ENCODE assay signal across 5 cellular contexts in the genomic region with DNA sequence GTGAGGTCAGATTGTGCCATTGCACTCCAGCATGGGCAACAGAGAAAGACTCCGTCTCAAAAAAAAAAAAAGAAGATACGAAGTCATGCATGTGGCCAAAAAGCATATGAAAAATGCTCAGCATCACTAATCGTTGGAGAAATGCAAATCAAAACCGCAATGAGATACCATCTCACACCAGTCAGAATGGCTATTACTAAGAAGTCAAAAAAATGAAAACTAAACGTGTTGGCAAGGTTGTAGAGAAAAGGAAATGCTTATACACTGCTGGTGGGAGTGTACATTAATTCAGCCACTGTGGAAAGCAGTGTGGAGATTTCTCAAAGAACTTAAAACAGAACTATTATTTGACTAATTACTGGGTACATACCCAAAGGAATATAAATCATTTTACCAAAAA.
DNase-seq lines count a peak whose midpoint lies in the region; ATAC-seq lines count a peak whose summit lies in the region.

No MANE protein-coding gene starts in this region.

- peak; percentile 68 for ATAC-seq in GM18858 (IDR thresholded peaks at IDR 0.05; ENCODE audit: unreplicated experiment)
- ATAC-seq in GM18907 (IDR thresholded peaks at IDR 0.05; ENCODE audit: unreplicated experiment) = peak; percentile 44
- peak; percentile 51 for ATAC-seq in HG02852 (IDR thresholded peaks at IDR 0.05; ENCODE audit: unreplicated experiment)
- ATAC-seq in HG03442 (IDR thresholded peaks at IDR 0.05; ENCODE audit: unreplicated experiment) = peak; percentile 47

- DNase-seq in NCI-H526 treated with DMSO at 0.1 percent for 48 hours (lab: John Stamatoyannopoulos, UW) = peak; percentile 11

Comparison
In these comparisons a context has a peak if more than half of its experiments do, and no peak if none do; other contexts are left out.
1. Peak in every context shown above with its lines: DNase-seq and ATAC-seq.